In the genomic region with DNA sequence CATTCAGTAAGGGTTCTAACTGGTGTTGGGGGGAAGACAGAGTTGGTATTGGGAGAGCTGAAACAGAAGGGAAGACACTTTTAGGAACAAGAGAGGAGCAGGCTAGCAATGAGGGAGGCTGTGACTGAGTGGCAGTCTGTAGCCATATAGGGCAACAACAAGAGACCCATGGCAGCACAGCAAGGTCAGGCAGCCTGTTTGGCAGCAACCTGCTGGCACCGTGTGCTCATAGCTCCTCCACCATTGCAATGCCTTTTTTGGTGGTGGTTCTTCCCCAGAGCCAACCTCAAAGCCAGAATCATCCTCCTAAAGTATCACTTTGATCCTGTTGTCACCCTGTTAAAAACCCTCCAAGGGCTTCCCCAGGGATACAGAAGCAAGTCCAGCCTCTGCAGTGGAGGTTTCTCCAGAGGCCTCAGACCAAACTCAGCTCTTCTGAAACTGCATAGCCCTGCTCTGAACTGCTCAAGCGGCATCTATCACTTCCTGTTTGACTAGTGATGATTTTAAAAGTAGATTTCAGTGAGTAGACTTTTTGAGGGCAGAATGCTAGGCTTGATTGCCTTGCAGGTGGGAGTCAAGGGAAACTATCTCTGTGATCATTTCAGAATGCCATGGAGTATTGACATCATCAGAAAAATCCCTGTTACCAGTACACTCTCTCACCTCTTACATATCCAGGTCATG, we compare ENCODE assay signal across 14 cellular contexts.
DNase-seq lines count a peak whose midpoint lies in the region; ATAC-seq and TF ChIP-seq lines count a peak whose summit lies in the region.
"Had no signal": no experiment of that assay in that cellular context is flagged by ENCODE, and none has a peak within 500 bp of the region (broad histone marks: within the 10 kb centered on the region; RNA-seq: fewer than 3 reads in every experiment).

No MANE protein-coding gene starts in this region.

- peak; percentile 88 for ATAC-seq in GM18502 (IDR thresholded peaks at IDR 0.05; ENCODE audit: poor library complexity, unreplicated experiment)
- peak; percentile 79 for ATAC-seq in GM21381 (IDR thresholded peaks at IDR 0.05; ENCODE audit: unreplicated experiment)
- peak; percentile 84 for ATAC-seq in HG03060 (IDR thresholded peaks at IDR 0.05; ENCODE audit: low read depth, unreplicated experiment)
- no peak; the same call in 2 of the 3 replicates for ATAC-seq in SK-N-SH treated with all-trans-retinoic acid at 6 μM for 48 hours
- ATAC-seq: activated CD8-positive, alpha-beta memory T cell treated with anti-CD3 and anti-CD28 coated beads, Interleukin-2, amount 10 ng/mL, durations not matched to agents 7 days and 5 days; PC-3 had no signal

- no peaks in the 10 kb centered on the region for H3K9me3 ChIP-seq in OCI-LY3 (ENCODE audit: insufficient read depth, low read length)
- H3K9me3 ChIP-seq: prostate gland had no signal

- H3K27me3 ChIP-seq in OCI-LY3 (ENCODE audit: low read depth, low read length) = no peaks in the 10 kb centered on the region

- H3K27ac ChIP-seq in OCI-LY3 (ENCODE audit: low read length) = no peak overlapping the region

- no peaks in the 10 kb centered on the region for H3K36me3 ChIP-seq in OCI-LY3 (replicated peaks; ENCODE audit: low read depth, low read length)
- H3K36me3 ChIP-seq: prostate gland had no signal

- H2AFZ ChIP-seq in OCI-LY3 (ENCODE audit: low read depth, low read length) = 0 out of 2 replicates have a peak overlapping the region, but pooled peaks have one; percentile 5

- H3K4me1 ChIP-seq in OCI-LY3 (ENCODE audit: low read length) = peaks cover 26% of the 10 kb centered on the region
- H3K4me1 ChIP-seq: prostate gland had no signal

- H4K20me1 ChIP-seq in OCI-LY3 (ENCODE audit: insufficient read depth, low read length) = no peaks in the 10 kb centered on the region

- peak overlapping the region; percentile 22; the same call in 1 of the 2 replicates for H3K9ac ChIP-seq in OCI-LY3 (ENCODE audit: low read length)

- TF ChIP-seq CTCF in OCI-LY3 (IDR thresholded peaks at IDR 0.05; ENCODE audit: low read depth, low read length) (no peak), GM20000 (IDR thresholded peaks at IDR 0.05; ENCODE audit: extremely low read depth, missing control alignments) (no peak)

- H3K4me3 ChIP-seq in OCI-LY3 (ENCODE audit: low read length) = peak overlapping the region; percentile 70
- H3K4me3 ChIP-seq: prostate gland had no signal

- DNase-seq in NCI-H146 (lab: John Stamatoyannopoulos, UW) (no peak), GM20000 (ENCODE audit: low spot score) (no peak), medulla oblongata (ENCODE audit: extremely low spot score) (no peak)
- DNase-seq: activated CD8-positive, alpha-beta memory T cell treated with anti-CD3 and anti-CD28 coated beads, Interleukin-2, amount 10 ng/mL, durations not matched to agents 7 days and 5 days; amniotic stem cell; NCI-H2081; PC-3; T-helper 9 cell had no signal

- no peaks in the 10 kb centered on the region for H3K79me2 ChIP-seq in OCI-LY3 (ENCODE audit: low read length)

- H3K4me2 ChIP-seq in OCI-LY3 (ENCODE audit: low read length) = peak overlapping the region; percentile 91

TF ChIP-seq in SK-N-SH treated with all-trans-retinoic acid at 6 μM for 48 hours, 23 proteins besides CTCF, POLR2A, EP300 and RAD21:
- no peak for TF ChIP-seq ZC3H10 (CRISPR knock-in tag; IDR thresholded peaks at IDR 0.05)
- TF ChIP-seq GLIS3 (CRISPR knock-in tag; IDR thresholded peaks at IDR 0.05) = no peak
- TF ChIP-seq SNAI2 (CRISPR knock-in tag; IDR thresholded peaks at IDR 0.05) = no peak
- TF ChIP-seq ESRRG (CRISPR knock-in tag; IDR thresholded peaks at IDR 0.05) = no peak
- TF ChIP-seq, protein P1, sequence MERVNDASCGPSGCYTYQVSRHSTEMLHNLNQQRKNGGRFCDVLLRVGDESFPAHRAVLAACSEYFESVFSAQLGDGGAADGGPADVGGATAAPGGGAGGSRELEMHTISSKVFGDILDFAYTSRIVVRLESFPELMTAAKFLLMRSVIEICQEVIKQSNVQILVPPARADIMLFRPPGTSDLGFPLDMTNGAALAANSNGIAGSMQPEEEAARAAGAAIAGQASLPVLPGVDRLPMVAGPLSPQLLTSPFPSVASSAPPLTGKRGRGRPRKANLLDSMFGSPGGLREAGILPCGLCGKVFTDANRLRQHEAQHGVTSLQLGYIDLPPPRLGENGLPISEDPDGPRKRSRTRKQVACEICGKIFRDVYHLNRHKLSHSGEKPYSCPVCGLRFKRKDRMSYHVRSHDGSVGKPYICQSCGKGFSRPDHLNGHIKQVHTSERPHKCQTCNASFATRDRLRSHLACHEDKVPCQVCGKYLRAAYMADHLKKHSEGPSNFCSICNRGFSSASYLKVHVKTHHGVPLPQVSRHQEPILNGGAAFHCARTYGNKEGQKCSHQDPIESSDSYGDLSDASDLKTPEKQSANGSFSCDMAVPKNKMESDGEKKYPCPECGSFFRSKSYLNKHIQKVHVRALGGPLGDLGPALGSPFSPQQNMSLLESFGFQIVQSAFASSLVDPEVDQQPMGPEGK (CRISPR knock-in tag; IDR thresholded peaks at IDR 0.05; ENCODE audit: borderline replicate concordance) = no peak
- no peak for TF ChIP-seq ARNTL (CRISPR knock-in tag; IDR thresholded peaks at IDR 0.05; ENCODE audit: borderline replicate concordance, low read depth)
- TF ChIP-seq ZNF8 (CRISPR knock-in tag; IDR thresholded peaks at IDR 0.05) = no peak
- TF ChIP-seq, protein P2, sequence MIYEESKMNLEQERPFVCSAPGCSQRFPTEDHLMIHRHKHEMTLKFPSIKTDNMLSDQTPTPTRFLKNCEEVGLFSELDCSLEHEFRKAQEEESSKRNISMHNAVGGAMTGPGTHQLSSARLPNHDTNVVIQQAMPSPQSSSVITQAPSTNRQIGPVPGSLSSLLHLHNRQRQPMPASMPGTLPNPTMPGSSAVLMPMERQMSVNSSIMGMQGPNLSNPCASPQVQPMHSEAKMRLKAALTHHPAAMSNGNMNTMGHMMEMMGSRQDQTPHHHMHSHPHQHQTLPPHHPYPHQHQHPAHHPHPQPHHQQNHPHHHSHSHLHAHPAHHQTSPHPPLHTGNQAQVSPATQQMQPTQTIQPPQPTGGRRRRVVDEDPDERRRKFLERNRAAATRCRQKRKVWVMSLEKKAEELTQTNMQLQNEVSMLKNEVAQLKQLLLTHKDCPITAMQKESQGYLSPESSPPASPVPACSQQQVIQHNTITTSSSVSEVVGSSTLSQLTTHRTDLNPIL (CRISPR knock-in tag; IDR thresholded peaks at IDR 0.05; ENCODE audit: low read depth) = no peak
- TF ChIP-seq BACH2 (CRISPR knock-in tag; IDR thresholded peaks at IDR 0.05; ENCODE audit: borderline replicate concordance) = no peak
- no peak for TF ChIP-seq ISL1 (CRISPR knock-in tag; IDR thresholded peaks at IDR 0.05)
- no peak for TF ChIP-seq ZFP30 (CRISPR knock-in tag; IDR thresholded peaks at IDR 0.05)
- TF ChIP-seq ZNF70 (CRISPR knock-in tag; IDR thresholded peaks at IDR 0.05) = no peak
- no peak for TF ChIP-seq TOX (CRISPR knock-in tag; IDR thresholded peaks at IDR 0.05; ENCODE audit: borderline replicate concordance)
- no peak for TF ChIP-seq RARB (CRISPR knock-in tag; IDR thresholded peaks at IDR 0.05)
- TF ChIP-seq ZNF565 (CRISPR knock-in tag; conservative IDR thresholded peaks at IDR 0.05; ENCODE audit: low read depth) = no peak
- TF ChIP-seq, protein P3, sequence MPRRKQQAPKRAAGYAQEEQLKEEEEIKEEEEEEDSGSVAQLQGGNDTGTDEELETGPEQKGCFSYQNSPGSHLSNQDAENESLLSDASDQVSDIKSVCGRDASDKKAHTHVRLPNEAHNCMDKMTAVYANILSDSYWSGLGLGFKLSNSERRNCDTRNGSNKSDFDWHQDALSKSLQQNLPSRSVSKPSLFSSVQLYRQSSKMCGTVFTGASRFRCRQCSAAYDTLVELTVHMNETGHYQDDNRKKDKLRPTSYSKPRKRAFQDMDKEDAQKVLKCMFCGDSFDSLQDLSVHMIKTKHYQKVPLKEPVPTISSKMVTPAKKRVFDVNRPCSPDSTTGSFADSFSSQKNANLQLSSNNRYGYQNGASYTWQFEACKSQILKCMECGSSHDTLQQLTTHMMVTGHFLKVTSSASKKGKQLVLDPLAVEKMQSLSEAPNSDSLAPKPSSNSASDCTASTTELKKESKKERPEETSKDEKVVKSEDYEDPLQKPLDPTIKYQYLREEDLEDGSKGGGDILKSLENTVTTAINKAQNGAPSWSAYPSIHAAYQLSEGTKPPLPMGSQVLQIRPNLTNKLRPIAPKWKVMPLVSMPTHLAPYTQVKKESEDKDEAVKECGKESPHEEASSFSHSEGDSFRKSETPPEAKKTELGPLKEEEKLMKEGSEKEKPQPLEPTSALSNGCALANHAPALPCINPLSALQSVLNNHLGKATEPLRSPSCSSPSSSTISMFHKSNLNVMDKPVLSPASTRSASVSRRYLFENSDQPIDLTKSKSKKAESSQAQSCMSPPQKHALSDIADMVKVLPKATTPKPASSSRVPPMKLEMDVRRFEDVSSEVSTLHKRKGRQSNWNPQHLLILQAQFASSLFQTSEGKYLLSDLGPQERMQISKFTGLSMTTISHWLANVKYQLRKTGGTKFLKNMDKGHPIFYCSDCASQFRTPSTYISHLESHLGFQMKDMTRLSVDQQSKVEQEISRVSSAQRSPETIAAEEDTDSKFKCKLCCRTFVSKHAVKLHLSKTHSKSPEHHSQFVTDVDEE (CRISPR knock-in tag; IDR thresholded peaks at IDR 0.05) = no peak
- no peak for TF ChIP-seq PPARA (CRISPR knock-in tag; IDR thresholded peaks at IDR 0.05; ENCODE audit: borderline replicate concordance)
- no peak for TF ChIP-seq TCF4 (CRISPR knock-in tag; IDR thresholded peaks at IDR 0.05; ENCODE audit: borderline replicate concordance)
- TF ChIP-seq, protein P4, sequence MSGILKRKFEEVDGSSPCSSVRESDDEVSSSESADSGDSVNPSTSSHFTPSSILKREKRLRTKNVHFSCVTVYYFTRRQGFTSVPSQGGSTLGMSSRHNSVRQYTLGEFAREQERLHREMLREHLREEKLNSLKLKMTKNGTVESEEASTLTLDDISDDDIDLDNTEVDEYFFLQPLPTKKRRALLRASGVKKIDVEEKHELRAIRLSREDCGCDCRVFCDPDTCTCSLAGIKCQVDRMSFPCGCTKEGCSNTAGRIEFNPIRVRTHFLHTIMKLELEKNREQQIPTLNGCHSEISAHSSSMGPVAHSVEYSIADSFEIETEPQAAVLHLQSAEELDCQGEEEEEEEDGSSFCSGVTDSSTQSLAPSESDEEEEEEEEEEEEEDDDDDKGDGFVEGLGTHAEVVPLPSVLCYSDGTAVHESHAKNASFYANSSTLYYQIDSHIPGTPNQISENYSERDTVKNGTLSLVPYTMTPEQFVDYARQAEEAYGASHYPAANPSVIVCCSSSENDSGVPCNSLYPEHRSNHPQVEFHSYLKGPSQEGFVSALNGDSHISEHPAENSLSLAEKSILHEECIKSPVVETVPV (CRISPR knock-in tag; IDR thresholded peaks at IDR 0.05) = no peak
